In genomic region chr15:23422946-23423708, GRCh38 we compare ENCODE assay signal across 10 cellular contexts. TPM values are rescaled to one million over a fixed set of nuclear protein-coding genes. Genes with fewer than 3 reads are reported as not detected.
DNase-seq lines count a peak whose midpoint lies in the region; ATAC-seq and TF ChIP-seq lines count a peak whose summit lies in the region.
"Had no signal": no experiment of that assay in that cellular context is flagged by ENCODE, and none has a peak within 500 bp of the region (broad histone marks: within the 10 kb centered on the region; RNA-seq: fewer than 3 reads in every experiment).

No MANE protein-coding gene starts in this region.

- no peaks in the 10 kb centered on the region for H3K9me3 ChIP-seq in adipocyte (ENCODE audit: control insufficient read depth, low read length)
- no peaks in the 10 kb centered on the region for H3K9me3 ChIP-seq in BE2C

- ATAC-seq in HG03095 (IDR thresholded peaks at IDR 0.05; ENCODE audit: unreplicated experiment), result peak; percentile 57
- ATAC-seq in HG03139 (IDR thresholded peaks at IDR 0.05; ENCODE audit: unreplicated experiment), result no peak

- H3K36me3 ChIP-seq in adipocyte (ENCODE audit: control insufficient read depth, insufficient read depth, low read length, severe bottlenecking) (no peaks in the 10 kb centered on the region), BE2C (no peaks in the 10 kb centered on the region)

- H3K4me1 ChIP-seq in adipocyte (ENCODE audit: control insufficient read depth, insufficient read depth, low read length) (peaks cover 8% of the 10 kb centered on the region), BE2C (no peaks in the 10 kb centered on the region)

- H3K27me3 Mint-ChIP-seq in glutamatergic neuron (ENCODE audit: unreplicated experiment), result peaks cover 4% of the 10 kb centered on the region
- H3K27me3 Mint-ChIP-seq: CD4-positive, CD25-positive, alpha-beta regulatory T cell had no signal

- H3K27me3 ChIP-seq in adipocyte (replicated peaks; ENCODE audit: control insufficient read depth, insufficient read depth, low read length) (no peaks in the 10 kb centered on the region), BE2C (no peaks in the 10 kb centered on the region)

- H3K9me3 Mint-ChIP-seq in glutamatergic neuron (ENCODE audit: unreplicated experiment), result peaks cover 2% of the 10 kb centered on the region
- H3K9me3 Mint-ChIP-seq: CD4-positive, CD25-positive, alpha-beta regulatory T cell had no signal

- no peak overlapping the region for H3K27ac Mint-ChIP-seq in glutamatergic neuron (ENCODE audit: unreplicated experiment)
- H3K27ac Mint-ChIP-seq: CD4-positive, CD25-positive, alpha-beta regulatory T cell had no signal

- no peaks in the 10 kb centered on the region for H3K36me3 Mint-ChIP-seq in glutamatergic neuron (ENCODE audit: unreplicated experiment)
- H3K36me3 Mint-ChIP-seq: CD4-positive, CD25-positive, alpha-beta regulatory T cell had no signal

- no peaks in the 10 kb centered on the region for H3K4me1 Mint-ChIP-seq in glutamatergic neuron (ENCODE audit: low read depth, unreplicated experiment)
- H3K4me1 Mint-ChIP-seq: CD4-positive, CD25-positive, alpha-beta regulatory T cell had no signal

- peak overlapping the region; percentile 8 for H3K9ac ChIP-seq in adipocyte (ENCODE audit: low read length)

- H3K4me3 ChIP-seq in adipocyte (ENCODE audit: low read length) (no peak overlapping the region), BE2C (ENCODE audit: low read depth, low read length) (no peak overlapping the region)

- H3K4me3 Mint-ChIP-seq in glutamatergic neuron (ENCODE audit: unreplicated experiment), result no peak overlapping the region
- H3K4me3 Mint-ChIP-seq: CD4-positive, CD25-positive, alpha-beta regulatory T cell had no signal

- DNase-seq in EH (ENCODE audit: low read depth), result peak; percentile 3
- no peak for DNase-seq in adipocyte (ENCODE audit: low read depth)
- peak; percentile 37 for DNase-seq in mesenteric fat pad (ENCODE audit: low spot score)
- no peak for DNase-seq in NCI-H2196 treated with DMSO at 0.1 percent for 48 hours (lab: John Stamatoyannopoulos, UW; ENCODE audit: unreplicated experiment)
- DNase-seq in BE2C, result no peak
- no peak for DNase-seq in glutamatergic neuron
- DNase-seq: CD4-positive, CD25-positive, alpha-beta regulatory T cell; effector CD8-positive, alpha-beta T cell had no signal

- no peak for TF ChIP-seq CTCF in BE2C (IDR thresholded peaks at IDR 0.05; ENCODE audit: low read depth, low read length)
- no peak for TF ChIP-seq CTCF in glutamatergic neuron (IDR thresholded peaks at IDR 0.05; ENCODE audit: partially characterized antibody, unreplicated experiment)

RNA-seq across cellular contexts. Expression of gene GOLGA6L2, which starts 23.9 kb away (rescaled TPM):
- total RNA-seq in mesenteric fat pad, result not detected
- not detected for polyA plus RNA-seq in BE2C (2012; ENCODE audit: insufficient read depth, insufficient read length, low read depth)
- not detected for total RNA-seq in glutamatergic neuron (ENCODE audit: unreplicated experiment)
- total RNA-seq: CD4-positive, CD25-positive, alpha-beta regulatory T cell had no signal
- polyA plus RNA-seq: CD4-positive, CD25-positive, alpha-beta regulatory T cell had no signal

Comparison
In these comparisons a context has a peak if more than half of its experiments do, and no peak if none do; other contexts are left out.
1. DNase-seq: peak in EH (single experiment) and mesenteric fat pad (single experiment); none in adipocyte (single experiment), NCI-H2196 treated with DMSO at 0.1 percent for 48 hours (single experiment), BE2C (single experiment) and glutamatergic neuron (single experiment).